ENCODE assay signal across 8 cellular contexts in genomic region chr15:39580117-39580629, GRCh38. TPM values are rescaled to one million over a fixed set of nuclear protein-coding genes. Genes with fewer than 3 reads are reported as not detected.
DNase-seq lines count a peak whose midpoint lies in the region; ATAC-seq, FAIRE-seq and TF ChIP-seq lines count a peak whose summit lies in the region.

No MANE protein-coding gene starts in this region.

- intact Hi-C loops in colonic mucosa (cut with DNase I): loop anchor here (2.0 to 5.0 kb wide), 2 partner anchors 267 to 453 kb away; no protein-coding TSS in a partner anchor

- no peaks in the 10 kb centered on the region for H3K27me3 ChIP-seq in colonic mucosa

- no peak for FAIRE-seq in GM18507 (lab: Jason Lieb, UNC)

- H3K9me3 ChIP-seq in colonic mucosa: no peaks in the 10 kb centered on the region

- ATAC-seq in HG03108 (IDR thresholded peaks at IDR 0.05; ENCODE audit: unreplicated experiment): peak; percentile 74

- TF ChIP-seq CTCF in 22Rv1 (IDR thresholded peaks at IDR 0.05): peak; percentile 93
- peak; percentile 99 for TF ChIP-seq CTCF in colonic mucosa (IDR thresholded peaks at IDR 0.05)

- no peaks in the 10 kb centered on the region for H3K4me1 ChIP-seq in colonic mucosa

- no peaks in the 10 kb centered on the region for H3K36me3 ChIP-seq in colonic mucosa

- H3K4me3 ChIP-seq in colonic mucosa: peak overlapping the region; percentile 62

- peak; percentile 69 for DNase-seq in GM18507 (ENCODE audit: extremely low spot score, insufficient read length, low read depth)
- peak; percentile 70 for DNase-seq in NCI-H460 (ENCODE audit: extremely low read depth, low read depth)
- peak; percentile 93 for DNase-seq in activated CD4-positive, alpha-beta T cell treated with anti-CD3 and anti-CD28 coated beads for 48 hours
- peak; percentile 98 for DNase-seq in colonic mucosa
- peak; percentile 96 for DNase-seq in left kidney (ENCODE audit: low read depth, low spot score)
- DNase-seq in stimulated activated CD4-positive, alpha-beta T cell treated with anti-CD3 and anti-CD28 coated beads, Interleukin-1b, Interleukin-23, amount 100 ng/mL, for 24 hours (ENCODE audit: low read depth in 4 of 4, low spot score in 1 of 4): peak; percentile 59 to 83 (median 76)

- H3K9ac ChIP-seq in colonic mucosa (ENCODE audit: low read depth in 2 of 2, low read length in 2 of 2): peak overlapping the region; percentile 75 to 89

- H3K27ac ChIP-seq in 22Rv1: peak overlapping the region; percentile 74
- H3K27ac ChIP-seq in colonic mucosa: peak overlapping the region; percentile 88

RNA-seq across cellular contexts. Expression of gene THBS1, which starts 0.7 kb away (rescaled TPM):
- total RNA-seq in NCI-H460 (2014; rRNA removed; shearing (Covaris generic)): 0.35 and 0.52 TPM in 2 replicates
- polyA plus RNA-seq in NCI-H460 (2014; cell fraction: nucleus; rRNA removed): 0.97 and 5.1 TPM in 2 replicates
- total RNA-seq in colonic mucosa: 100 to 1,000 TPM; 162 to 390 TPM

Comparison
In these comparisons a context has a peak if more than half of its experiments do, and no peak if none do; other contexts are left out.
1. Peak in every context shown above with its lines: DNase-seq, ATAC-seq, H3K4me3 ChIP-seq and H3K27ac ChIP-seq.
2. RNA of gene THBS1, which starts 0.7 kb away (total RNA-seq): 162 to 390 TPM in colonic mucosa; 0.35 to 0.52 TPM in NCI-H460; every median in the first group is over 100 times any median in the second.